Comparison of ENCODE assay signal across 9 cellular contexts in the genomic region with DNA sequence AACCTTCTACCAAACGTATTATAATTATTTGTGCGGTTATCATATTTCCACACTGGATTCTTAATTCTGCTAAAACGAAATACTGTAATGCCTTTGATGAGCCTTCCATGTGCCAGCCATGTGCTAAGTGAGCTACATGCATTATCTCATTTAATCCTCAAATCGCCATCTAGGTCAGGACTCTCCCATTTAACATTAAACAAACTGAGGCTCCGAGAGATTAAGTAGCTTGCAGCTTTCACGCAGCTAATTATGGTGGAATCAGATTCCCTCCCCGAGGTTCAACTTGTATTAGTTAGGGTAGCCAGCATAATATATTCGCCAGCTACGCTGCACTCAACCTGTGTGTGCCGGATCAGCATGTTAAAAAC. TPM values are rescaled to one million over a fixed set of nuclear protein-coding genes. Genes with fewer than 3 reads are reported as not detected.
DNase-seq lines count a peak whose midpoint lies in the region; ATAC-seq and TF ChIP-seq lines count a peak whose summit lies in the region.
"Had no signal": no experiment of that assay in that cellular context is flagged by ENCODE, and none has a peak within 500 bp of the region (broad histone marks: within the 10 kb centered on the region; RNA-seq: fewer than 3 reads in every experiment).

No MANE protein-coding gene starts in this region.

- H3K9me3 Mint-ChIP-seq in activated CD4-positive, alpha-beta T cell treated with anti-CD3 and anti-CD28 coated beads, Interleukin-2, amount 10 ng/mL, durations not matched to agents 7 days and 5 days, result no peaks in the 10 kb centered on the region
- H3K9me3 Mint-ChIP-seq in HFFc6, result no peaks in the 10 kb centered on the region

- POLR2A ChIA-PET in activated CD4-positive, alpha-beta T cell treated with anti-CD3 and anti-CD28 coated beads, Interleukin-2, amount 10 ng/mL, durations not matched to agents 7 days and 5 days (lab: Charles Lee), result no interaction called here
- POLR2A ChIA-PET in PC-9 (lab: Charles Lee; ENCODE audit: unreplicated experiment), result no interaction called here

- intact Hi-C loops in PC-9 (cut with micrococcal nuclease; ENCODE audit: unreplicated experiment), result no loop called here

- peak overlapping the region; percentile 87 for H2AFZ ChIP-seq in PC-9

- no peak for DNase-seq in activated CD4-positive, alpha-beta T cell treated with anti-CD3 and anti-CD28 coated beads, Interleukin-2, amount 10 ng/mL, durations not matched to agents 7 days and 5 days
- no peak for DNase-seq in activated CD4-positive, alpha-beta T cell treated with anti-CD3 and anti-CD28 coated beads for 1 hour
- DNase-seq in PC-9 (no peak), retinal pigment epithelial cell (ENCODE audit: low read depth) (no peak), COLO829 (ENCODE audit: low spot score) (no peak), HFFc6 (no peak)
- DNase-seq: right cardiac atrium had no signal

- no peaks in the 10 kb centered on the region for H3K36me3 ChIP-seq in PC-9 (ENCODE audit: low read depth)
- H3K36me3 ChIP-seq in endocrine pancreas (ENCODE audit: control insufficient read depth, insufficient read depth, low read length), result no peaks in the 10 kb centered on the region

- peaks cover 16% of the 10 kb centered on the region for H3K4me1 Mint-ChIP-seq in activated CD4-positive, alpha-beta T cell treated with anti-CD3 and anti-CD28 coated beads, Interleukin-2, amount 10 ng/mL, durations not matched to agents 7 days and 5 days
- peaks cover 10% of the 10 kb centered on the region; the same call in 1 of the 2 replicates for H3K4me1 Mint-ChIP-seq in HFFc6 (ENCODE audit: low read depth)

- CTCF ChIA-PET in activated CD4-positive, alpha-beta T cell treated with anti-CD3 and anti-CD28 coated beads, Interleukin-2, amount 10 ng/mL, durations not matched to agents 7 days and 5 days (lab: Charles Lee), result no interaction called here
- CTCF ChIA-PET in PC-9 (lab: Charles Lee), result interaction anchor here (0.6 to 1.4 kb wide), 2 partner anchors 20 to 26 kb away, joined by 3 to 5 read pairs; no protein-coding TSS in a partner anchor

- peaks cover 46% of the 10 kb centered on the region for H3K27me3 ChIP-seq in PC-9 (ENCODE audit: insufficient read depth, low read depth)
- no peaks in the 10 kb centered on the region for H3K27me3 ChIP-seq in endocrine pancreas (ENCODE audit: control insufficient read depth, insufficient read depth, low read length)

- H3K27ac ChIP-seq in PC-9, result no peak overlapping the region

- peak overlapping the region; percentile 36 for H3K9ac ChIP-seq in endocrine pancreas (ENCODE audit: control insufficient read depth, insufficient read depth, low read length)

- no peak overlapping the region for H3K27ac Mint-ChIP-seq in activated CD4-positive, alpha-beta T cell treated with anti-CD3 and anti-CD28 coated beads, Interleukin-2, amount 10 ng/mL, durations not matched to agents 7 days and 5 days
- H3K27ac Mint-ChIP-seq in HFFc6, result no peak overlapping the region

- H3K79me2 ChIP-seq in PC-9 (ENCODE audit: low read depth), result no peaks in the 10 kb centered on the region

- no peaks in the 10 kb centered on the region for H3K36me3 Mint-ChIP-seq in activated CD4-positive, alpha-beta T cell treated with anti-CD3 and anti-CD28 coated beads, Interleukin-2, amount 10 ng/mL, durations not matched to agents 7 days and 5 days (ENCODE audit: low read depth)
- H3K36me3 Mint-ChIP-seq in HFFc6 (ENCODE audit: low read depth), result no peaks in the 10 kb centered on the region

- no peaks in the 10 kb centered on the region for H3K9me3 ChIP-seq in PC-9 (ENCODE audit: insufficient read depth, low read depth)
- no peaks in the 10 kb centered on the region for H3K9me3 ChIP-seq in endocrine pancreas (ENCODE audit: control insufficient read depth, low read length)

- no peaks in the 10 kb centered on the region for H3K9me2 ChIP-seq in PC-9 (ENCODE audit: insufficient read depth)

- H3K4me3 Mint-ChIP-seq in activated CD4-positive, alpha-beta T cell treated with anti-CD3 and anti-CD28 coated beads, Interleukin-2, amount 10 ng/mL, durations not matched to agents 7 days and 5 days, result peak overlapping the region; percentile 84
- H3K4me3 Mint-ChIP-seq in HFFc6, result no peak overlapping the region

- peaks cover 25% of the 10 kb centered on the region for H3K27me3 Mint-ChIP-seq in activated CD4-positive, alpha-beta T cell treated with anti-CD3 and anti-CD28 coated beads, Interleukin-2, amount 10 ng/mL, durations not matched to agents 7 days and 5 days
- peaks cover 50% of the 10 kb centered on the region for H3K27me3 Mint-ChIP-seq in HFFc6 (ENCODE audit: insufficient read depth)

- no peak for ATAC-seq in HG02798 (IDR thresholded peaks at IDR 0.05; ENCODE audit: poor library complexity, unreplicated experiment)

- peak overlapping the region; percentile 91 for H3K4me2 ChIP-seq in PC-9

- peaks cover 7% of the 10 kb centered on the region; the same call in 1 of the 2 replicates for H3K4me1 ChIP-seq in PC-9 (replicated peaks; ENCODE audit: insufficient read depth)
- H3K4me1 ChIP-seq in endocrine pancreas (ENCODE audit: control insufficient read depth, insufficient read depth, low read length), result no peaks in the 10 kb centered on the region

- H3K4me3 ChIP-seq in PC-9 (peak overlapping the region; percentile 72), endocrine pancreas (ENCODE audit: control insufficient read depth, insufficient read depth, low read length) (peak overlapping the region; percentile 92), retinal pigment epithelial cell (ENCODE audit: low read length) (peak overlapping the region; percentile 66)

- no TSS peak for BruUV-seq in PC-9 (replicated peaks; lab: Mats Ljungman, UMichigan)

- H3F3A ChIP-seq in PC-9 (ENCODE audit: insufficient read depth, low read depth), result no peaks in the 10 kb centered on the region

- no peaks in the 10 kb centered on the region for H4K20me1 ChIP-seq in PC-9 (ENCODE audit: insufficient read depth)

- TF ChIP-seq CTCF in PC-9 (conservative IDR thresholded peaks at IDR 0.05) (no peak), retinal pigment epithelial cell (conservative IDR thresholded peaks at IDR 0.05; ENCODE audit: low read depth, low read length) (no peak), HFFc6 (IDR thresholded peaks at IDR 0.05) (no peak)

RNA-seq across cellular contexts. Expression of gene TSPAN33, which starts 0.8 kb away (rescaled TPM):
- total RNA-seq in activated CD4-positive, alpha-beta T cell treated with anti-CD3 and anti-CD28 coated beads, Interleukin-2, amount 10 ng/mL, durations not matched to agents 7 days and 5 days, result 1 to 10 TPM; 2.8 to 3.0 TPM
- total RNA-seq in PC-9 (2021), result 5.8 and 9.6 TPM in 2 replicates
- under 1 TPM in 5 of 6 experiments, not detected in 1; 0.12 to 0.30 (median 0.19) TPM for total RNA-seq in HFFc6 (2021; fragmentation: NEBNext Ultra II Directional; extraction: Animal tissue kit (Norgen Biotek cat#: 25700))

RNA-seq across cellular contexts. Expression of gene SMO, which starts 44.7 kb away (rescaled TPM):
- not detected for total RNA-seq in activated CD4-positive, alpha-beta T cell treated with anti-CD3 and anti-CD28 coated beads, Interleukin-2, amount 10 ng/mL, durations not matched to agents 7 days and 5 days
- total RNA-seq in PC-9 (2021), result 1.2 and 1.9 TPM in 2 replicates
- total RNA-seq in HFFc6 (2021; fragmentation: NEBNext Ultra II Directional; extraction: Animal tissue kit (Norgen Biotek cat#: 25700)), result under 1 TPM; 0.09 to 0.57 (median 0.17) TPM
